In genomic region chr1:30191154-30191702, GRCh38 we compare ENCODE assay signal across 10 cellular contexts.
DNase-seq lines count a peak whose midpoint lies in the region; ATAC-seq, FAIRE-seq and TF ChIP-seq lines count a peak whose summit lies in the region.
"Had no signal": no experiment of that assay in that cellular context is flagged by ENCODE, and none has a peak within 500 bp of the region (broad histone marks: within the 10 kb centered on the region; RNA-seq: fewer than 3 reads in every experiment).

No MANE protein-coding gene starts in this region.

- H3K27ac Mint-ChIP-seq in central memory CD8-positive, alpha-beta T cell (ENCODE audit: low read depth): peak overlapping the region; percentile 17

- peak; percentile 86 for DNase-seq in GM03348 (ENCODE audit: low spot score)
- DNase-seq in OCI-M1 (lab: John Stamatoyannopoulos, UW): peak; percentile 92
- peak in 1 of 2 donors; percentile 19 for DNase-seq in central memory CD8-positive, alpha-beta T cell (ENCODE audit: low spot score in 2 of 2)
- no peak for DNase-seq in pancreas
- DNase-seq in HuH-7.5 (ENCODE audit: low spot score): no peak
- DNase-seq in NCI-H1105 treated with DMSO at 0.1 percent for 48 hours (lab: John Stamatoyannopoulos, UW): no peak

- no peak for FAIRE-seq in pancreas (lab: Jason Lieb, UNC)

- 22 to 55% methylated on average over 2 of the region's 2 CpGs for WGBS in pancreas, 2 donors

- peaks cover 26% of the 10 kb centered on the region for H3K27me3 Mint-ChIP-seq in central memory CD8-positive, alpha-beta T cell

- H3K4me1 ChIP-seq in pancreas: no peaks in the 10 kb centered on the region

- H3K27me3 ChIP-seq in pancreas: no peaks in the 10 kb centered on the region
- H3K27me3 ChIP-seq: cardiac muscle cell had no signal

- H3K36me3 Mint-ChIP-seq in central memory CD8-positive, alpha-beta T cell (ENCODE audit: insufficient read depth): peaks cover 2% of the 10 kb centered on the region

- peaks cover 10% of the 10 kb centered on the region for H3K4me1 Mint-ChIP-seq in central memory CD8-positive, alpha-beta T cell

- H3K9me3 ChIP-seq in pancreas: no peaks in the 10 kb centered on the region

- no peaks in the 10 kb centered on the region for H3K9me3 Mint-ChIP-seq in central memory CD8-positive, alpha-beta T cell

- no peak for TF ChIP-seq CTCF in pancreas (IDR thresholded peaks at IDR 0.05)

- H3K4me3 Mint-ChIP-seq in central memory CD8-positive, alpha-beta T cell: no peak overlapping the region

- no peak overlapping the region for H3K4me3 ChIP-seq in pancreas
- H3K4me3 ChIP-seq: cardiac muscle cell had no signal

- no peaks in the 10 kb centered on the region for H3K36me3 ChIP-seq in pancreas
- H3K36me3 ChIP-seq: cardiac muscle cell had no signal

- H3K27ac ChIP-seq in pancreas: no peak overlapping the region
- H3K27ac ChIP-seq: cardiac muscle cell, HL-60 had no signal

- ATAC-seq in central memory CD8-positive, alpha-beta T cell (replicated peaks; ENCODE audit: extremely low read depth, poor library complexity, severe bottlenecking): peak; percentile 95
- ATAC-seq in pancreas (peak in 3 of 4 donors; percentile 55 to 83 (median 67)), HG02678 (IDR thresholded peaks at IDR 0.05; ENCODE audit: unreplicated experiment) (no peak), GM19397 (IDR thresholded peaks at IDR 0.05; ENCODE audit: unreplicated experiment) (no peak)

- intact Hi-C loops in pancreas (cut with DNase I): no loop called here

Comparison
In these comparisons a context has a peak if more than half of its experiments do, and no peak if none do; other contexts are left out.
1. DNase-seq: peak in GM03348 (single experiment) and OCI-M1 (single experiment); none in pancreas (0 of 6), HuH-7.5 (single experiment) and NCI-H1105 treated with DMSO at 0.1 percent for 48 hours (single experiment).
2. ATAC-seq: peak in central memory CD8-positive, alpha-beta T cell (single experiment) and pancreas (3 of 4); none in HG02678 (single experiment) and GM19397 (single experiment).